16 cellular contexts compared by ENCODE assay signal in genomic region chr20:37333130-37333847, GRCh38.
"Had no signal": no experiment of that assay in that cellular context is flagged by ENCODE, and none has a peak within 500 bp of the region (broad histone marks: within the 10 kb centered on the region; RNA-seq: fewer than 3 reads in every experiment).

No MANE protein-coding gene starts in this region.

- H3K27ac ChIP-seq: colonic mucosa, psoas muscle had no signal

- DNase-seq: activated CD4-positive, alpha-beta T cell treated with anti-CD3 and anti-CD28 coated beads for 1 hour; activated CD4-positive, alpha-beta T cell treated with anti-CD3 and anti-CD28 coated beads, Interleukin-2, amount 50 U/mL, for 48 hours; activated CD8-positive, alpha-beta memory T cell treated with anti-CD3 and anti-CD28 coated beads, Interleukin-2, amount 10 ng/mL, durations not matched to agents 7 days and 5 days; activated gamma-delta T cell treated with Interleukin-2 at 50 U/mL for 16 hours; activated naive CD8-positive, alpha-beta T cell treated with anti-CD3 and anti-CD28 coated beads, Interleukin-2, amount 10 ng/mL, durations not matched to agents 7 days and 5 days; activated T-cell treated with anti-CD3 and anti-CD28 coated beads, Interleukin-2, amount 50 U/mL, for 24 hours; colonic mucosa; effector CD8-positive, alpha-beta T cell; gastrocnemius medialis; kidney; left ventricle myocardium superior; psoas muscle; stimulated activated CD4-positive, alpha-beta T cell treated with anti-CD3 and anti-CD28 coated beads, Interleukin-12 subunit alpha, Interleukin-12 subunit beta, amount 100 ng/mL, for 4 hours; transverse colon had no signal

- FAIRE-seq: bronchial epithelial cell, kidney had no signal

- H3K4me1 ChIP-seq: gastrocnemius medialis, psoas muscle had no signal

- H3K36me3 ChIP-seq: colonic mucosa, gastrocnemius medialis, transverse colon had no signal

- ATAC-seq: activated CD8-positive, alpha-beta memory T cell treated with anti-CD3 and anti-CD28 coated beads, Interleukin-2, amount 10 ng/mL, durations not matched to agents 7 days and 5 days; gastrocnemius medialis; natural killer cell treated with Interleukin-12 subunit alpha and Interleukin-12 subunit beta and Interleukin-15 and Interleukin-18, amount 100 ng/mL, for 72 hours had no signal

- H3K4me3 ChIP-seq: colonic mucosa, gastrocnemius medialis, psoas muscle, transverse colon had no signal

- H3K9me3 ChIP-seq: colonic mucosa, gastrocnemius medialis, psoas muscle, transverse colon had no signal

- H3K27me3 ChIP-seq: colonic mucosa, gastrocnemius medialis, transverse colon had no signal
